ENCODE assay signal across 8 cellular contexts in the genomic region with DNA sequence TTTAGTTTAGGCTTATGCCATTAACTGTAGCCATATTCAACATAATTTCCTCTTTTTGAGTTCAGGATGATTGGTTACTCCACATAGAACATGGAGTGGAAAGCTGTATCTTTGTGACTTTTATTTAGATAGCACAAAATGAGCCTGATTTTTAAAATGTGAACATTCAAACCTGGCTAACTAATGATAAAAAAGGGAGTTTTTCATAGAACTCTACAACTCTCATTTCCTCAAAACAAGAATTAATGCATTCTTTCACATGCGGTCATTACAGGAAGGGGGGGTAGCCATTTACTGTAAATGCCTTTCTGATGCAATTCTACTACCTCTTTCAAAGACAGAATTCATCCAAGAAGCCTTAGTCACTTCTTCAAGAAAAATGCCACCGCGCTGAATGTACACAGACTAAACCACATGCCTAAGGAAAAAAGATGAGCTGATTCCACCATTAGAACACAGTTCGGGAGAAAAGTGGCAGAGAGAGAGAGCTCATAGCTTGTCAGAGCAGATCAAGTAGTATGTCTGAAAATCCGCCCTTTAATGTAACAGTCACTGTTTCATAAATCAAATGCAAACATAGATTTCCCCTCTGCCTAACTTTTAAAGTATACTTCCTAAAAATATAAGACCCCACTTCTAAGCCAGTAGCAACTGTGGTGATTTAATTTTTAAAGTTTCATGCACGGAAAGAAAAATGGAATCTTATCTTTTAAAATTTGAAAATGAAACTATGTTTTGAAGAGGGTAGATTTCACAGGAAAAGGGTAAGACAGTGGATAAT.
DNase-seq lines count a peak whose midpoint lies in the region; ATAC-seq, FAIRE-seq and TF ChIP-seq lines count a peak whose summit lies in the region.

No MANE protein-coding gene starts in this region.

- peak; percentile 99 for DNase-seq in SK-MEL-5 (ENCODE audit: low read depth, low spot score)
- DNase-seq in osteoblast (ENCODE audit: insufficient read length, low spot score, missing footprints) = peak; percentile 52
- no peak for DNase-seq in NCI-H748 treated with DMSO at 0.1 percent for 48 hours (lab: John Stamatoyannopoulos, UW)
- DNase-seq in NCI-H1105 treated with DMSO at 0.1 percent for 48 hours (lab: John Stamatoyannopoulos, UW) = no peak
- no peak for DNase-seq in iPS-NIHi11 (ENCODE audit: low spot score)

- peak overlapping the region; percentile 89 for H3K4me2 ChIP-seq in osteoblast (ENCODE audit: insufficient read depth, low read length)

- H3K4me3 ChIP-seq in duodenal mucosa (ENCODE audit: low read depth in 1 of 2, low read length in 2 of 2) (peak overlapping the region; percentile 38 to 55), osteoblast (ENCODE audit: insufficient read depth, low read length) (peak overlapping the region; percentile 71)

- H3K4me1 ChIP-seq in duodenal mucosa (ENCODE audit: control insufficient read depth in 1 of 2, insufficient read depth in 2 of 2, low read length in 2 of 2) (peaks cover 13 to 14% of the 10 kb centered on the region in 2 donors), osteoblast (ENCODE audit: insufficient read depth, low read length) (peaks cover 61% of the 10 kb centered on the region)

- no peaks in the 10 kb centered on the region for H3K9me3 ChIP-seq in duodenal mucosa (ENCODE audit: control insufficient read depth in 1 of 2, low read length in 2 of 2)
- H3K9me3 ChIP-seq in osteoblast (ENCODE audit: low read depth, low read length) = no peaks in the 10 kb centered on the region

- peaks cover 88% of the 10 kb centered on the region for H3K79me2 ChIP-seq in osteoblast (ENCODE audit: insufficient read depth, low read length)

- no peak overlapping the region for H2AFZ ChIP-seq in osteoblast (ENCODE audit: low read length)

- no peak for TF ChIP-seq CTCF in osteoblast (IDR thresholded peaks at IDR 0.05; ENCODE audit: extremely low read depth, low read depth, low read length)

- peak; percentile 95 for FAIRE-seq in G401.6 (lab: Jason Lieb, UNC)

- ATAC-seq in HG02678 (IDR thresholded peaks at IDR 0.05; ENCODE audit: unreplicated experiment) = peak; percentile 30

- peaks cover 7% of the 10 kb centered on the region for H4K20me1 ChIP-seq in osteoblast (ENCODE audit: insufficient read depth, low read length)

- H3K27ac ChIP-seq in duodenal mucosa (ENCODE audit: low read depth, low read length) (peak overlapping the region; percentile 53), osteoblast (ENCODE audit: low read depth, low read length) (peak overlapping the region; percentile 100)

- in situ Hi-C loops in SK-MEL-5 (cut with HindIII; ENCODE audit: low pct_unique_long_range_greater_than_20kb, low sequenced_read_pairs) = no loop called here

- H3K9ac ChIP-seq in duodenal mucosa (ENCODE audit: low read depth in 1 of 2, low read length in 2 of 2) = peak overlapping the region; percentile 21 to 41

- H3K36me3 ChIP-seq in duodenal mucosa (ENCODE audit: control insufficient read depth in 1 of 2, insufficient read depth in 2 of 2, low read length in 2 of 2) = no peaks in the 10 kb centered on the region
- H3K36me3 ChIP-seq in osteoblast (ENCODE audit: insufficient read depth, low read length) = peaks cover 36% of the 10 kb centered on the region

- H3K27me3 ChIP-seq in duodenal mucosa (ENCODE audit: control insufficient read depth in 1 of 2, insufficient read depth in 2 of 2, low read length in 2 of 2) = no peaks in the 10 kb centered on the region
- no peaks in the 10 kb centered on the region for H3K27me3 ChIP-seq in osteoblast (ENCODE audit: insufficient read depth, low read length)

Comparison
In these comparisons a context has a peak if more than half of its experiments do, and no peak if none do; other contexts are left out.
1. DNase-seq: peak in SK-MEL-5 (single experiment) and osteoblast (single experiment); none in NCI-H748 treated with DMSO at 0.1 percent for 48 hours (single experiment), NCI-H1105 treated with DMSO at 0.1 percent for 48 hours (single experiment) and iPS-NIHi11 (single experiment).